8 cellular contexts compared by ENCODE assay signal in the genomic region with DNA sequence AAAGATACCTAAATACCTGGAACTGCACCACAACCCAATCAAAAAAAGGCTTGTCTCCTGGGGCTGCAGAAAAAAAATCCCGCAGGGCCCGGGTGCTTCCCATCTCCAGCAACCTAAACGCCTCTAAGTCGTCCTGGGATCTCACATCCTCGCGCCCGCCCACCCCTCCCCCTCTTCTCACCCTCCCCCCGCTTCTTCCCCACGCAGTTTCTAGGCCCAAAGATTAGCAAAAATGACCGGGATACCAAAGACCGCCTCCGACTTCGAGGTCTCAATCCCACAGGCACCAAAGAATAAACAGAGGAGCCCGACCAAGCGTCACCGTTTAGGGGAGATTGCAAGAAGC. TPM values are rescaled to one million over a fixed set of nuclear protein-coding genes. Genes with fewer than 3 reads are reported as not detected.
A peak's percentile ranks its signal among the peaks of the same experiment; 100 is the strongest.
DNase-seq lines count a peak whose midpoint lies in the region; ATAC-seq and TF ChIP-seq lines count a peak whose summit lies in the region.

No MANE protein-coding gene starts in this region.

- H3K27me3 Mint-ChIP-seq in activated CD4-positive, alpha-beta T cell treated with anti-CD3 and anti-CD28 coated beads for 36 hours = no peaks in the 10 kb centered on the region

- peaks cover 26% of the 10 kb centered on the region for H3K4me1 Mint-ChIP-seq in activated CD4-positive, alpha-beta T cell treated with anti-CD3 and anti-CD28 coated beads for 36 hours

- 1% methylated on average over 16 of the region's 16 CpGs for WGBS in liver
- 39% methylated on average over 16 of the region's 16 CpGs; no CpG with 5 or more reads in 1 of the 2 donors for WGBS in transverse colon (ENCODE audit: low coverage in 1 of 2), 2 donors

- no peaks in the 10 kb centered on the region for H3K27me3 ChIP-seq in liver (ENCODE audit: control insufficient read depth in 4 of 4, insufficient read depth in 4 of 4, low read length in 3 of 4)
- no peaks in the 10 kb centered on the region for H3K27me3 ChIP-seq in transverse colon

- TF ChIP-seq CTCF in choroid plexus epithelial cell (conservative IDR thresholded peaks at IDR 0.05; ENCODE audit: low read depth, low read length) (no peak), liver (IDR thresholded peaks at IDR 0.05; ENCODE audit: low read depth, low read length, missing input control) (no peak), transverse colon (IDR thresholded peaks at IDR 0.05) (no peak), GM10266 (IDR thresholded peaks at IDR 0.05; ENCODE audit: control insufficient read depth, insufficient read depth, low read depth, missing control alignments) (no peak)

- TF ChIP-seq POLR2A in transverse colon (IDR thresholded peaks at IDR 0.05) = no peak

- intact Hi-C loops in activated CD4-positive, alpha-beta T cell treated with anti-CD3 and anti-CD28 coated beads for 36 hours (cut with DNase I, micrococcal nuclease) = loop anchor here (5.0 to 10.0 kb wide), 2 partner anchors 101 to 317 kb away; a partner anchor contains a TSS
- intact Hi-C loops in transverse colon (cut with DNase I; ENCODE audit: low total_unique reads) = no loop called here

- H3K9ac ChIP-seq in liver (ENCODE audit: low read depth in 1 of 2, low read length in 2 of 2) = no peak overlapping the region

- H3K27ac ChIP-seq in liver (ENCODE audit: low read depth in 1 of 2, low read length in 2 of 2) (no peak overlapping the region), transverse colon (peak overlapping the region; percentile 87 to 95 (median 92))

- DNase-seq in activated CD4-positive, alpha-beta T cell treated with anti-CD3 and anti-CD28 coated beads for 36 hours = no peak
- DNase-seq in activated CD4-positive, alpha-beta T cell treated with anti-CD3 and anti-CD28 coated beads for 48 hours = no peak
- DNase-seq in NCI-H82 treated with DMSO at 0.1 percent for 48 hours (lab: John Stamatoyannopoulos, UW; ENCODE audit: unreplicated experiment) = peak; percentile 5
- peak; percentile 23 for DNase-seq in choroid plexus epithelial cell (ENCODE audit: low read depth)
- peak; percentile 13 for DNase-seq in transverse colon
- no peak for DNase-seq in GM10266 (ENCODE audit: extremely low spot score)

- H3K36me3 Mint-ChIP-seq in activated CD4-positive, alpha-beta T cell treated with anti-CD3 and anti-CD28 coated beads for 36 hours (ENCODE audit: low read depth) = peaks cover 5% of the 10 kb centered on the region

- POLR2A ChIA-PET in activated CD4-positive, alpha-beta T cell treated with anti-CD3 and anti-CD28 coated beads for 36 hours (lab: Charles Lee) = no interaction called here

- H3K4me1 ChIP-seq in liver (ENCODE audit: control insufficient read depth in 4 of 4, insufficient read depth in 4 of 4, low read length in 3 of 4) = peaks cover 0 to 16% (median 3%) of the 10 kb centered on the region in 4 donors
- peaks cover 0 to 11% (median 1%) of the 10 kb centered on the region in 4 donors for H3K4me1 ChIP-seq in transverse colon

- H3K4me3 Mint-ChIP-seq in activated CD4-positive, alpha-beta T cell treated with anti-CD3 and anti-CD28 coated beads for 36 hours = peak overlapping the region; percentile 91

- TF ChIP-seq RAD21 in liver (IDR thresholded peaks at IDR 0.05) = no peak

- no peak for ATAC-seq in activated CD4-positive, alpha-beta T cell treated with anti-CD3 and anti-CD28 coated beads for 36 hours
- ATAC-seq in GM21723 (IDR thresholded peaks at IDR 0.05; ENCODE audit: unreplicated experiment) = no peak

- H3K9me3 ChIP-seq in liver (ENCODE audit: control insufficient read depth in 4 of 4, low read length in 3 of 4) (no peaks in the 10 kb centered on the region), transverse colon (no peaks in the 10 kb centered on the region)

- H3K36me3 ChIP-seq in liver (ENCODE audit: control insufficient read depth in 4 of 4, insufficient read depth in 3 of 4, low read depth in 1 of 4, low read length in 3 of 4) (no peaks in the 10 kb centered on the region), transverse colon (no peaks in the 10 kb centered on the region)

- no peaks in the 10 kb centered on the region for H3K9me3 Mint-ChIP-seq in activated CD4-positive, alpha-beta T cell treated with anti-CD3 and anti-CD28 coated beads for 36 hours (ENCODE audit: low read depth)

- H3K4me3 ChIP-seq in choroid plexus epithelial cell (ENCODE audit: low read depth, low read length) (peak overlapping the region; percentile 77), liver (ENCODE audit: low read depth in 1 of 3, low read length in 3 of 3) (peak overlapping the region; percentile 32 to 84 (median 76)), transverse colon (peak overlapping the region; percentile 34 to 75 (median 55))

- TF ChIP-seq EP300 in transverse colon (IDR thresholded peaks at IDR 0.05; ENCODE audit: low read depth) = no peak

- in situ Hi-C loops in transverse colon (cut with MboI; ENCODE audit: low pct_ligation_motif_present in 1 of 4, low pct_unique_long_range_greater_than_20kb in 1 of 4, low sequenced_read_pairs in 3 of 4) = loop anchor here in 1 of 4 donors (10.0 kb wide), 1 partner anchor 109 kb away; a partner anchor contains a TSS

- CTCF ChIA-PET in activated CD4-positive, alpha-beta T cell treated with anti-CD3 and anti-CD28 coated beads for 36 hours (lab: Charles Lee) = no interaction called here

- H3K27ac Mint-ChIP-seq in activated CD4-positive, alpha-beta T cell treated with anti-CD3 and anti-CD28 coated beads for 36 hours = peak overlapping the region; percentile 72

TF ChIP-seq in liver, 16 proteins besides CTCF, POLR2A, EP300 and RAD21:
- no peak for TF ChIP-seq FOXA2 (IDR thresholded peaks at IDR 0.05)
- TF ChIP-seq TAF1 (conservative IDR thresholded peaks at IDR 0.05) = no peak
- TF ChIP-seq, protein P1, sequence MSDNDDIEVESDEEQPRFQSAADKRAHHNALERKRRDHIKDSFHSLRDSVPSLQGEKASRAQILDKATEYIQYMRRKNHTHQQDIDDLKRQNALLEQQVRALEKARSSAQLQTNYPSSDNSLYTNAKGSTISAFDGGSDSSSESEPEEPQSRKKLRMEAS (IDR thresholded peaks at IDR 0.05) = no peak
- TF ChIP-seq SP1 (IDR thresholded peaks at IDR 0.05) = no peak
- TF ChIP-seq EGR1 (IDR thresholded peaks at IDR 0.05; ENCODE audit: low read depth in 2 of 2) = no peak
- TF ChIP-seq, protein P2, sequence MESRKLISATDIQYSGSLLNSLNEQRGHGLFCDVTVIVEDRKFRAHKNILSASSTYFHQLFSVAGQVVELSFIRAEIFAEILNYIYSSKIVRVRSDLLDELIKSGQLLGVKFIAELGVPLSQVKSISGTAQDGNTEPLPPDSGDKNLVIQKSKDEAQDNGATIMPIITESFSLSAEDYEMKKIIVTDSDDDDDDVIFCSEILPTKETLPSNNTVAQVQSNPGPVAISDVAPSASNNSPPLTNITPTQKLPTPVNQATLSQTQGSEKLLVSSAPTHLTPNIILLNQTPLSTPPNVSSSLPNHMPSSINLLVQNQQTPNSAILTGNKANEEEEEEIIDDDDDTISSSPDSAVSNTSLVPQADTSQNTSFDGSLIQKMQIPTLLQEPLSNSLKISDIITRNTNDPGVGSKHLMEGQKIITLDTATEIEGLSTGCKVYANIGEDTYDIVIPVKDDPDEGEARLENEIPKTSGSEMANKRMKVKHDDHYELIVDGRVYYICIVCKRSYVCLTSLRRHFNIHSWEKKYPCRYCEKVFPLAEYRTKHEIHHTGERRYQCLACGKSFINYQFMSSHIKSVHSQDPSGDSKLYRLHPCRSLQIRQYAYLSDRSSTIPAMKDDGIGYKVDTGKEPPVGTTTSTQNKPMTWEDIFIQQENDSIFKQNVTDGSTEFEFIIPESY (IDR thresholded peaks at IDR 0.05) = no peak

RNA-seq across cellular contexts. Expression of a gene that starts 0.6 kb away (rescaled TPM):
- total RNA-seq in activated CD4-positive, alpha-beta T cell treated with anti-CD3 and anti-CD28 coated beads for 36 hours = 10 to 100 TPM; 52.1 to 70.6 TPM
- total RNA-seq in liver = 10 to 100 TPM; 34.6 to 38.5 TPM
- 10 to 100 TPM in 1 of 2 donors, 1 to 10 TPM in 1; 4.6 to 29.4 TPM for polyA plus RNA-seq in liver
- 100 to 1,000 TPM in 1 of 4 donors, 10 to 100 TPM in 3; 57.9 to 547 (median 74.5) TPM for total RNA-seq in transverse colon

Comparison
In these comparisons a context has a peak if more than half of its experiments do, and no peak if none do; other contexts are left out.
1. DNase-seq: peak in NCI-H82 treated with DMSO at 0.1 percent for 48 hours (single experiment), choroid plexus epithelial cell (single experiment) and transverse colon (single experiment); none in activated CD4-positive, alpha-beta T cell treated with anti-CD3 and anti-CD28 coated beads for 36 hours (single experiment), activated CD4-positive, alpha-beta T cell treated with anti-CD3 and anti-CD28 coated beads for 48 hours (single experiment) and GM10266 (single experiment).
2. H3K27ac ChIP-seq: peak in transverse colon (4 of 4); none in liver (0 of 2).
3. Peak in every context shown above with its lines, with median percentiles within 50 percentile points of each other: H3K4me3 ChIP-seq.